Comparison of ENCODE assay signal across 28 cellular contexts in genomic region chrX:45667666-45668065, GRCh38.
DNase-seq lines count a peak whose midpoint lies in the region; TF ChIP-seq lines count a peak whose summit lies in the region.
"Had no signal": no experiment of that assay in that cellular context is flagged by ENCODE, and none has a peak within 500 bp of the region (broad histone marks: within the 10 kb centered on the region; RNA-seq: fewer than 3 reads in every experiment).

No MANE protein-coding gene starts in this region.

- H3K27me3 Mint-ChIP-seq in HFFc6 (ENCODE audit: insufficient read depth): no peaks in the 10 kb centered on the region; the same call in 1 of the 2 replicates
- H3K27me3 Mint-ChIP-seq in activated naive CD4-positive, alpha-beta T cell treated with anti-CD3 and anti-CD28 coated beads, Interleukin-2, amount 10 ng/mL, durations not matched to agents 7 days and 5 days: no peaks in the 10 kb centered on the region
- H3K27me3 Mint-ChIP-seq: CD4-positive, alpha-beta memory T cell had no signal

- H3K4me3 ChIP-seq in SJCRH30 (no peak overlapping the region), fibroblast of mammary gland (ENCODE audit: control insufficient read depth, low read depth, low read length) (no peak overlapping the region), skeletal muscle satellite cell (ENCODE audit: low read length) (no peak overlapping the region)
- H3K4me3 ChIP-seq: ascending aorta, esophagus muscularis mucosa, smooth muscle cell had no signal

- DNase-seq in HFFc6 (no peak), SJCRH30 (peak; percentile 1 to 8), fibroblast of mammary gland (ENCODE audit: low read depth) (peak; percentile 63), GM19238 (ENCODE audit: insufficient read length, low spot score) (no peak), cardiac septum (ENCODE audit: low spot score) (no peak), NOMO-1 (lab: John Stamatoyannopoulos, UW; ENCODE audit: unreplicated experiment in 2 of 2) (no peak)
- no peak for DNase-seq in activated naive CD4-positive, alpha-beta T cell treated with anti-CD3 and anti-CD28 coated beads, Interleukin-2, amount 10 ng/mL, durations not matched to agents 7 days and 5 days
- DNase-seq: activated CD4-positive, alpha-beta T cell treated with anti-CD3 and anti-CD28 coated beads, Interleukin-2, amount 50 U/mL, for 48 hours; activated CD8-positive, alpha-beta memory T cell treated with anti-CD3 and anti-CD28 coated beads, Interleukin-2, amount 50 U/mL, for 4 hours; AML-193; CD4-positive, alpha-beta memory T cell; DMS 273 treated with DMSO at 0.1 percent for 48 hours; effector CD8-positive, alpha-beta T cell; GF-D8; H9; kidney glomerular epithelial cell; NCI-H2081 treated with DMSO at 0.1 percent for 48 hours; NCI-H446; nucleus accumbens; OCI-M1; SHP77; stimulated activated CD4-positive, alpha-beta T cell treated with anti-CD3 and anti-CD28 coated beads, Interleukin-2, amount 100 ng/mL, for 24 hours; trophoblast cell had no signal

- H3K4me1 ChIP-seq in SJCRH30 (no peaks in the 10 kb centered on the region), skeletal muscle satellite cell (ENCODE audit: control insufficient read depth, insufficient read depth, low read length) (peaks cover 41% of the 10 kb centered on the region)
- H3K4me1 ChIP-seq: ascending aorta, esophagus muscularis mucosa had no signal

- H3K9me3 Mint-ChIP-seq in HFFc6: no peaks in the 10 kb centered on the region
- H3K9me3 Mint-ChIP-seq in activated naive CD4-positive, alpha-beta T cell treated with anti-CD3 and anti-CD28 coated beads, Interleukin-2, amount 10 ng/mL, durations not matched to agents 7 days and 5 days: no peaks in the 10 kb centered on the region
- H3K9me3 Mint-ChIP-seq: activated naive CD4-positive, alpha-beta T cell treated with anti-CD3 and anti-CD28 coated beads, Interleukin-2, amount 50 U/mL, for 72 hours; CD4-positive, alpha-beta memory T cell had no signal

- no peak overlapping the region for H3K4me2 ChIP-seq in skeletal muscle satellite cell (ENCODE audit: low read length)
- H3K4me2 ChIP-seq: smooth muscle cell had no signal

- H3K27ac Mint-ChIP-seq in HFFc6: peak overlapping the region; percentile 92; the same call in 1 of the 2 replicates
- no peak overlapping the region for H3K27ac Mint-ChIP-seq in activated naive CD4-positive, alpha-beta T cell treated with anti-CD3 and anti-CD28 coated beads, Interleukin-2, amount 10 ng/mL, durations not matched to agents 7 days and 5 days
- H3K27ac Mint-ChIP-seq: activated naive CD4-positive, alpha-beta T cell treated with anti-CD3 and anti-CD28 coated beads, Interleukin-2, amount 50 U/mL, for 72 hours; CD4-positive, alpha-beta memory T cell; H9 had no signal

- H3K4me3 Mint-ChIP-seq in HFFc6: no peak overlapping the region
- no peak overlapping the region for H3K4me3 Mint-ChIP-seq in activated naive CD4-positive, alpha-beta T cell treated with anti-CD3 and anti-CD28 coated beads, Interleukin-2, amount 10 ng/mL, durations not matched to agents 7 days and 5 days
- H3K4me3 Mint-ChIP-seq: CD4-positive, alpha-beta memory T cell; H9 had no signal

- H3K9me3 ChIP-seq in SJCRH30 (replicated peaks): no peaks in the 10 kb centered on the region
- H3K9me3 ChIP-seq in skeletal muscle satellite cell (replicated peaks; ENCODE audit: low read length): no peaks in the 10 kb centered on the region
- H3K9me3 ChIP-seq: ascending aorta, esophagus muscularis mucosa had no signal

- H3K27ac ChIP-seq in SJCRH30: no peak overlapping the region
- H3K27ac ChIP-seq: ascending aorta, esophagus muscularis mucosa had no signal

- TF ChIP-seq CTCF in HFFc6 (IDR thresholded peaks at IDR 0.05) (no peak), fibroblast of mammary gland (conservative IDR thresholded peaks at IDR 0.05; ENCODE audit: control insufficient read depth, insufficient read depth, low read depth, low read length) (no peak)

- H3K9ac ChIP-seq in skeletal muscle satellite cell (ENCODE audit: low read depth, low read length): peak overlapping the region; percentile 65

- no peaks in the 10 kb centered on the region for H3K36me3 ChIP-seq in SJCRH30
- H3K36me3 ChIP-seq in skeletal muscle satellite cell (ENCODE audit: insufficient read depth, low read length): no peaks in the 10 kb centered on the region
- H3K36me3 ChIP-seq: ascending aorta, esophagus muscularis mucosa had no signal

- peaks cover 5% of the 10 kb centered on the region; the same call in 1 of the 2 replicates for H3K36me3 Mint-ChIP-seq in HFFc6 (ENCODE audit: low read depth)
- H3K36me3 Mint-ChIP-seq in activated naive CD4-positive, alpha-beta T cell treated with anti-CD3 and anti-CD28 coated beads, Interleukin-2, amount 10 ng/mL, durations not matched to agents 7 days and 5 days: no peaks in the 10 kb centered on the region
- H3K36me3 Mint-ChIP-seq: activated naive CD4-positive, alpha-beta T cell treated with anti-CD3 and anti-CD28 coated beads, Interleukin-2, amount 50 U/mL, for 72 hours; CD4-positive, alpha-beta memory T cell had no signal

- H3K4me1 Mint-ChIP-seq in HFFc6 (ENCODE audit: low read depth): peaks cover 34% of the 10 kb centered on the region
- no peaks in the 10 kb centered on the region for H3K4me1 Mint-ChIP-seq in activated naive CD4-positive, alpha-beta T cell treated with anti-CD3 and anti-CD28 coated beads, Interleukin-2, amount 10 ng/mL, durations not matched to agents 7 days and 5 days
- H3K4me1 Mint-ChIP-seq: CD4-positive, alpha-beta memory T cell had no signal

- H3K27me3 ChIP-seq in SJCRH30 (no peaks in the 10 kb centered on the region), skeletal muscle satellite cell (ENCODE audit: control insufficient read depth, insufficient read depth, low read length) (no peaks in the 10 kb centered on the region)
- H3K27me3 ChIP-seq: ascending aorta, esophagus muscularis mucosa had no signal

- CTCF ChIA-PET in activated naive CD4-positive, alpha-beta T cell treated with anti-CD3 and anti-CD28 coated beads, Interleukin-2, amount 10 ng/mL, durations not matched to agents 7 days and 5 days (lab: Charles Lee): no interaction called here

- intact Hi-C loops in cardiac septum (cut with DNase I): no loop called here

Comparison
In these comparisons a context has a peak if more than half of its experiments do, and no peak if none do; other contexts are left out.
1. DNase-seq: peak in SJCRH30 (2 of 2) and fibroblast of mammary gland (single experiment); none in HFFc6 (single experiment), GM19238 (single experiment), cardiac septum (single experiment), NOMO-1 (0 of 2) and activated naive CD4-positive, alpha-beta T cell treated with anti-CD3 and anti-CD28 coated beads, Interleukin-2, amount 10 ng/mL, durations not matched to agents 7 days and 5 days (single experiment).